8 cellular contexts compared by ENCODE assay signal in genomic region chr11:125367710-125368109, GRCh38.
"Had no signal": no experiment of that assay in that cellular context is flagged by ENCODE, and none has a peak within 500 bp of the region (broad histone marks: within the 10 kb centered on the region; RNA-seq: fewer than 3 reads in every experiment).

No MANE protein-coding gene starts in this region.

- H3K4me3 ChIP-seq: GM23248, K562 had no signal

- H3K9ac ChIP-seq: GM23248 had no signal

- H3K27ac ChIP-seq: GM23248, HL-60 had no signal

- ATAC-seq: HepG2, K562 had no signal

- DNase-seq: GM23248, GOT3, H9, HCEC 1CT, KG1 had no signal

- H2AFZ ChIP-seq: GM23248 had no signal
